1 cellular context compared by ENCODE assay signal in genomic region chr1:25536124-25536523, GRCh38.
TF ChIP-seq lines count a peak whose summit lies in the region.

No MANE protein-coding gene starts in this region.

TF ChIP-seq in K562, 482 proteins besides CTCF, POLR2A, EP300 and RAD21:
- TF ChIP-seq OTX1 (CRISPR knock-in tag; IDR thresholded peaks at IDR 0.05), result 0 out of 2 replicates have a peak, but pooled peaks have one; percentile 45
- TF ChIP-seq ZNF398 (CRISPR knock-in tag; IDR thresholded peaks at IDR 0.05), result no peak
